Comparison of ENCODE assay signal across 26 cellular contexts in genomic region chr18:36196239-36196995, GRCh38. TPM values are rescaled to one million over a fixed set of nuclear protein-coding genes. Genes with fewer than 3 reads are reported as not detected.
DNase-seq lines count a peak whose midpoint lies in the region; ATAC-seq, FAIRE-seq and TF ChIP-seq lines count a peak whose summit lies in the region.
"Had no signal": no experiment of that assay in that cellular context is flagged by ENCODE, and none has a peak within 500 bp of the region (broad histone marks: within the 10 kb centered on the region; RNA-seq: fewer than 3 reads in every experiment).

No MANE protein-coding gene starts in this region.

- H3K4me1 Mint-ChIP-seq in neural progenitor cell = no peaks in the 10 kb centered on the region
- H3K4me1 Mint-ChIP-seq: CD4-positive, alpha-beta memory T cell; GM23338; T-cell had no signal

- H3K79me2 ChIP-seq in neural progenitor cell (ENCODE audit: low read depth) = no peaks in the 10 kb centered on the region

- H2AFZ ChIP-seq in neural progenitor cell (replicated peaks) = no peak overlapping the region
- H2AFZ ChIP-seq: GM23338 had no signal

- H3K27me3 ChIP-seq in right atrium auricular region (no peaks in the 10 kb centered on the region), bronchial epithelial cell (ENCODE audit: control insufficient read depth, insufficient read depth, low read length) (no peaks in the 10 kb centered on the region), neural progenitor cell (no peaks in the 10 kb centered on the region), H7 (ENCODE audit: control insufficient read depth, insufficient read depth, low read length) (no peaks in the 10 kb centered on the region)
- H3K27me3 ChIP-seq: BLaER1 treated with 17β-estradiol and CSF1 and Interleukin-3, amounts not matched to agents 10 nM and 100 nM; SJCRH30 had no signal

- H3K9me3 ChIP-seq in right atrium auricular region = no peaks in the 10 kb centered on the region
- H3K9me3 ChIP-seq in neural progenitor cell (ENCODE audit: low read depth) = no peaks in the 10 kb centered on the region
- H3K9me3 ChIP-seq: BLaER1 treated with 17β-estradiol and CSF1 and Interleukin-3, amounts not matched to agents 10 nM and 100 nM; Caco-2; SJCRH30 had no signal

- no peak overlapping the region for H3K9ac ChIP-seq in neural progenitor cell
- H3K9ac ChIP-seq: BLaER1 treated with 17β-estradiol and CSF1 and Interleukin-3, amounts not matched to agents 10 nM and 100 nM had no signal

- ATAC-seq in HG02623 (IDR thresholded peaks at IDR 0.05; ENCODE audit: unreplicated experiment) = no peak
- ATAC-seq: GM23338, HCT116, T-cell had no signal

- TF ChIP-seq CTCF in right atrium auricular region (IDR thresholded peaks at IDR 0.05) (no peak), bronchial epithelial cell (IDR thresholded peaks at IDR 0.05; ENCODE audit: insufficient read depth, low read length, severe bottlenecking) (no peak), neural progenitor cell (IDR thresholded peaks at IDR 0.05) (no peak)

- H3K36me3 Mint-ChIP-seq in neural progenitor cell = no peaks in the 10 kb centered on the region
- H3K36me3 Mint-ChIP-seq: CD4-positive, alpha-beta memory T cell; T-cell had no signal

- peak; percentile 18 for FAIRE-seq in bronchial epithelial cell (lab: Jason Lieb, UNC)
- FAIRE-seq: GM18507, RCC 7860 had no signal

- H3K4me3 Mint-ChIP-seq in neural progenitor cell = no peak overlapping the region
- H3K4me3 Mint-ChIP-seq: CD4-positive, alpha-beta memory T cell; GM23338; T-cell had no signal

- no peak overlapping the region for H3K4me2 ChIP-seq in neural progenitor cell
- H3K4me2 ChIP-seq: BLaER1 treated with 17β-estradiol and CSF1 and Interleukin-3, amounts not matched to agents 10 nM and 100 nM; GM23338 had no signal

- H3K36me3 ChIP-seq in right atrium auricular region (no peaks in the 10 kb centered on the region), bronchial epithelial cell (ENCODE audit: control insufficient read depth, insufficient read depth, low read length) (peaks cover 7% of the 10 kb centered on the region), neural progenitor cell (no peaks in the 10 kb centered on the region), H7 (replicated peaks; ENCODE audit: control insufficient read depth, insufficient read depth, low read length) (0 out of 2 replicates have a peak, but pooled peaks cover 1% of the 10 kb centered on the region)
- H3K36me3 ChIP-seq: BLaER1 treated with 17β-estradiol and CSF1 and Interleukin-3, amounts not matched to agents 10 nM and 100 nM; SJCRH30 had no signal

- H3K4me3 ChIP-seq in right atrium auricular region (no peak overlapping the region), bronchial epithelial cell (ENCODE audit: low read depth, low read length) (no peak overlapping the region), neural progenitor cell (no peak overlapping the region), H7 (ENCODE audit: insufficient read depth, low read depth, low read length) (no peak overlapping the region)
- H3K4me3 ChIP-seq: BLaER1 treated with 17β-estradiol and CSF1 and Interleukin-3, amounts not matched to agents 10 nM and 100 nM; GM23338; SJCRH30 had no signal

- H3K4me1 ChIP-seq in right atrium auricular region (no peaks in the 10 kb centered on the region), neural progenitor cell (no peaks in the 10 kb centered on the region)
- H3K4me1 ChIP-seq: BLaER1 treated with 17β-estradiol and CSF1 and Interleukin-3, amounts not matched to agents 10 nM and 100 nM; Caco-2; SJCRH30 had no signal

- H3F3A ChIP-seq in neural progenitor cell (ENCODE audit: low read depth) = no peaks in the 10 kb centered on the region

- DNase-seq in NCI-H2107 treated with DMSO at 0.1 percent for 48 hours (lab: John Stamatoyannopoulos, UW; ENCODE audit: unreplicated experiment) = peak; percentile 11
- DNase-seq in NCI-H2107 (lab: John Stamatoyannopoulos, UW) = no peak
- peak; percentile 27 for DNase-seq in cardiac septum (ENCODE audit: low spot score)
- DNase-seq in right atrium auricular region (ENCODE audit: low spot score) = no peak
- no peak for DNase-seq in bronchial epithelial cell (ENCODE audit: low read depth)
- no peak for DNase-seq in neural progenitor cell (ENCODE audit: low spot score)
- no peak for DNase-seq in H7
- DNase-seq: 8988T; Caco-2; CD4-positive, alpha-beta memory T cell; GDM1; MM.1S; NCI-H1048; NCI-H1417 treated with DMSO at 0.1 percent for 48 hours; NCI-H1930; NCI-H510A; NCI-H82; OCI-M1; SJCRH30; T-cell had no signal

- intact Hi-C loops in cardiac septum (cut with DNase I) = no loop called here

- no peaks in the 10 kb centered on the region for H3K9me3 Mint-ChIP-seq in neural progenitor cell
- H3K9me3 Mint-ChIP-seq: CD4-positive, alpha-beta memory T cell; GM23338; T-cell had no signal

- H3K27me3 Mint-ChIP-seq in neural progenitor cell (ENCODE audit: insufficient read depth, low read depth) = peaks cover 9% of the 10 kb centered on the region

- H3K27ac ChIP-seq in right atrium auricular region = no peak overlapping the region
- H3K27ac ChIP-seq in neural progenitor cell = no peak overlapping the region
- H3K27ac ChIP-seq: BLaER1 treated with 17β-estradiol and CSF1 and Interleukin-3, amounts not matched to agents 10 nM and 100 nM; SJCRH30 had no signal

- H4K20me1 ChIP-seq in neural progenitor cell (ENCODE audit: low read depth) = no peaks in the 10 kb centered on the region
- H4K20me1 ChIP-seq: BLaER1 treated with 17β-estradiol and CSF1 and Interleukin-3, amounts not matched to agents 10 nM and 100 nM had no signal

- no peak overlapping the region for H3K27ac Mint-ChIP-seq in neural progenitor cell
- H3K27ac Mint-ChIP-seq: CD4-positive, alpha-beta memory T cell; GM23338; T-cell had no signal

RNA-seq across cellular contexts. Expression of gene MOCOS, which starts 9.1 kb away (rescaled TPM):
- total RNA-seq in cardiac septum (0.38 TPM), right atrium auricular region (under 1 TPM; 0.11 to 0.51 TPM), bronchial epithelial cell (24.5 and 37.0 TPM in 2 replicates), neural progenitor cell (ENCODE audit: low replicate concordance) (0.36 and 1.1 TPM in 2 replicates)
- 1.7 and 2.4 TPM in 2 replicates for total RNA-seq in H7 (2014; rRNA removed; shearing (Covaris generic))
- total RNA-seq: SJCRH30 had no signal

Comparison
In these comparisons a context has a peak if more than half of its experiments do, and no peak if none do; other contexts are left out.
1. DNase-seq: peak in NCI-H2107 treated with DMSO at 0.1 percent for 48 hours (single experiment) and cardiac septum (single experiment); none in NCI-H2107 (single experiment), right atrium auricular region (single experiment), bronchial epithelial cell (single experiment), neural progenitor cell (single experiment) and H7 (single experiment).